8 cellular contexts compared by ENCODE assay signal in genomic region chr5:6837519-6838110, GRCh38.
DNase-seq lines count a peak whose midpoint lies in the region; ATAC-seq, FAIRE-seq and TF ChIP-seq lines count a peak whose summit lies in the region.

No MANE protein-coding gene starts in this region.

- H2AFZ ChIP-seq in SU-DHL-6 (ENCODE audit: low read depth, low read length, severe bottlenecking) = no peak overlapping the region

- H3K4me3 ChIP-seq in A549 = no peak overlapping the region
- H3K4me3 ChIP-seq in SU-DHL-6 (ENCODE audit: insufficient read depth, low read length, poor library complexity, severe bottlenecking) = no peak overlapping the region

- no peaks in the 10 kb centered on the region for H3K27me3 Mint-ChIP-seq in glutamatergic neuron (ENCODE audit: unreplicated experiment)

- 12% methylated on average over 9 of the region's 9 CpGs for WGBS in A549 (ENCODE audit: missing lambda C conversion rate)

- H3K4me2 ChIP-seq in A549 (no peak overlapping the region), SU-DHL-6 (ENCODE audit: low read depth, low read length, poor library complexity, severe bottlenecking) (no peak overlapping the region)

- TF ChIP-seq CTCF in A549 (IDR thresholded peaks at IDR 0.05) (peak; percentile 46), GM10266 (IDR thresholded peaks at IDR 0.05; ENCODE audit: control insufficient read depth, insufficient read depth, low read depth, missing control alignments) (peak; percentile 71), SU-DHL-6 (IDR thresholded peaks at IDR 0.05; ENCODE audit: insufficient read depth, low read length, poor library complexity, severe bottlenecking) (peak; percentile 80), glutamatergic neuron (IDR thresholded peaks at IDR 0.05; ENCODE audit: partially characterized antibody, unreplicated experiment) (peak; percentile 60)

- no peaks in the 10 kb centered on the region for H3K4me1 ChIP-seq in A549

- POLR2A ChIA-PET in A549 (lab: Yijun Ruan, JAX) = no interaction called here

- H3K79me2 ChIP-seq in SU-DHL-6 (ENCODE audit: insufficient read depth, low read length) = no peaks in the 10 kb centered on the region

- H3K9me3 ChIP-seq in A549 (peaks cover 4% of the 10 kb centered on the region; the same call in 2 of the 3 replicates), SU-DHL-6 (ENCODE audit: insufficient read depth, low read length) (no peaks in the 10 kb centered on the region)

- no peaks in the 10 kb centered on the region for H3K27me3 ChIP-seq in SU-DHL-6 (ENCODE audit: low read length)

- peaks cover 4% of the 10 kb centered on the region for H3K9me3 Mint-ChIP-seq in glutamatergic neuron (ENCODE audit: unreplicated experiment)

- H3K4me1 Mint-ChIP-seq in glutamatergic neuron (ENCODE audit: low read depth, unreplicated experiment) = no peaks in the 10 kb centered on the region

- no peak overlapping the region for H3K9ac ChIP-seq in SU-DHL-6 (ENCODE audit: low read length)

- no peak for TF ChIP-seq EP300 in A549 (IDR thresholded peaks at IDR 0.05)

- no peak for FAIRE-seq in A549 (lab: Jason Lieb, UNC)

- H3K36me3 Mint-ChIP-seq in glutamatergic neuron (ENCODE audit: unreplicated experiment) = peaks cover 18% of the 10 kb centered on the region

- intact Hi-C loops in posterior cingulate gyrus (cut with DNase I) = no loop called here

- H3K9me2 ChIP-seq in SU-DHL-6 (replicated peaks; ENCODE audit: insufficient read depth, low read length) = no peaks in the 10 kb centered on the region

- no peaks in the 10 kb centered on the region for H4K20me1 ChIP-seq in SU-DHL-6 (ENCODE audit: low read depth, low read length)

- no peak overlapping the region for H3K27ac Mint-ChIP-seq in glutamatergic neuron (ENCODE audit: unreplicated experiment)

- ATAC-seq in A549 (peak in 1 of 2 experiments; percentile 66; a peak in 3 of 6 replicates), GM19324 (IDR thresholded peaks at IDR 0.05; ENCODE audit: low FRiP score, unreplicated experiment) (no peak), GM18873 (IDR thresholded peaks at IDR 0.05; ENCODE audit: low FRiP score, unreplicated experiment) (no peak)

- TF ChIP-seq RAD21 in A549 (conservative IDR thresholded peaks at IDR 0.05 in 1 of 2, IDR thresholded peaks at IDR 0.05 in 1 of 2) = peak; percentile 39 to 57

- CTCF ChIA-PET in A549 (lab: Yijun Ruan, JAX) = no interaction called here

- H3K27ac ChIP-seq in A549 (no peak overlapping the region), SU-DHL-6 (ENCODE audit: low read depth, low read length) (no peak overlapping the region)

- H3K4me3 Mint-ChIP-seq in glutamatergic neuron (ENCODE audit: unreplicated experiment) = no peak overlapping the region

- TF ChIP-seq POLR2A in A549 (IDR thresholded peaks at IDR 0.05; ENCODE audit: low read length) = no peak

- H3K36me3 ChIP-seq in SU-DHL-6 (ENCODE audit: low read length) = no peaks in the 10 kb centered on the region

- no peaks in the 10 kb centered on the region for H3F3A ChIP-seq in SU-DHL-6 (ENCODE audit: insufficient read depth)

- DNase-seq in A549 (ENCODE audit: low read depth in 1 of 2, low spot score in 1 of 2) (peak; percentile 8 to 10), GM10266 (ENCODE audit: extremely low spot score) (peak; percentile 40), glutamatergic neuron (peak; percentile 59), posterior cingulate gyrus (no peak), SW480 (ENCODE audit: low spot score) (no peak)

TF ChIP-seq in A549, 52 proteins besides CTCF, POLR2A, EP300 and RAD21:
- TF ChIP-seq SMC3 (IDR thresholded peaks at IDR 0.05) = peak; percentile 48; the same call in 2 of the 3 replicates
- TF ChIP-seq ZFP36 (IDR thresholded peaks at IDR 0.05; ENCODE audit: borderline replicate concordance, partially characterized antibody) = no peak
- TF ChIP-seq KDM5A (IDR thresholded peaks at IDR 0.05) = no peak
TF ChIP-seq in A549: peak in this region for 1.

Comparison
In these comparisons a context has a peak if more than half of its experiments do, and no peak if none do; other contexts are left out.
1. DNase-seq: peak in A549 (2 of 2), GM10266 (single experiment) and glutamatergic neuron (single experiment); none in posterior cingulate gyrus (0 of 10) and SW480 (single experiment).
2. Peak in every context shown above with its lines, with median percentiles within 50 percentile points of each other: CTCF ChIP-seq.